ENCODE assay signal across 29 cellular contexts in genomic region chr10:65235846-65236245, GRCh38.
"Had no signal": no experiment of that assay in that cellular context is flagged by ENCODE, and none has a peak within 500 bp of the region (broad histone marks: within the 10 kb centered on the region; RNA-seq: fewer than 3 reads in every experiment).

No MANE protein-coding gene starts in this region.

- H3K9ac ChIP-seq: KMS-11 had no signal

- H3K4me3 ChIP-seq: PC-9, SJCRH30, SK-N-MC had no signal

- ATAC-seq: Panc1, Right ventricle myocardium inferior, SK-N-SH treated with all-trans-retinoic acid at 6 μM for 48 hours, T-cell had no signal

- H3K27ac ChIP-seq: KMS-11, PC-9, RWPE1, SJCRH30, SK-N-MC had no signal

- H3K27ac Mint-ChIP-seq: T-cell had no signal

- H3K36me3 ChIP-seq: SJCRH30 had no signal

- H3K36me3 Mint-ChIP-seq: T-cell had no signal

- DNase-seq: Kasumi-1, KBM-7, NCI-H1048, NCI-H1092 treated with DMSO at 0.1 percent for 48 hours, NCI-H1105 treated with DMSO at 0.1 percent for 48 hours, NCI-H1436, NCI-H1694 treated with DMSO at 0.1 percent for 48 hours, NCI-H187 treated with DMSO at 0.1 percent for 48 hours, NCI-H2029, NCI-H2081, NCI-H2171 treated with DMSO at 0.1 percent for 48 hours, NCI-H2227 treated with DMSO at 0.1 percent for 48 hours, NCI-H345, NCI-H446, NCI-H510A treated with DMSO at 0.1 percent for 48 hours, NCI-H524 treated with DMSO at 0.1 percent for 48 hours, NCI-H526 treated with DMSO at 0.1 percent for 48 hours, NCI-H774, PC-9, SHP77, SIG-M5, SJCRH30, T-cell had no signal

- H3K4me3 Mint-ChIP-seq: T-cell had no signal

- H3K9me3 ChIP-seq: SJCRH30 had no signal

- H3K27me3 ChIP-seq: SJCRH30 had no signal

- H3K27me3 Mint-ChIP-seq: T-cell had no signal

- H3K4me1 Mint-ChIP-seq: T-cell had no signal

- H3K4me2 ChIP-seq: KMS-11, PC-9 had no signal
